Comparison of ENCODE assay signal across 1 cellular context in the genomic region with DNA sequence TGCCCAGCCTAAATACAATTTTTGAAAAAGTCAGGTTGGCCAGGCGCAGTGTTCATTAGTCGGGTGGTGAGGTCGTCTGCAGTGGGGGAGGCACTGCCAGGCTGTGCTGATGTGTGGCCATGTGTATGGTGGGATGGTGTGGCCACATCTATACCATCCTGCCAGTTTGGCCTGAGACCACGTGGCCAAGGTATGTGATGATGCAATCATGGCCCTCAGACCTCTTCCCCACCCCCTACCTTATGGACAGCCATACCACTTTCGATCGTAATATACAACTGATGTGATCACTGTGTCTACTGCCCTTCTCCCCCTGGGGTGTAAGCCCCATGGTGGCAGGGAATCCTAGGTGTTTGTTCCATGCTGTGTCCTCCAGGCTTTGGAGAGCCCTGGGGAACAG.
TF ChIP-seq lines count a peak whose summit lies in the region.

No MANE protein-coding gene starts in this region.

TF ChIP-seq in HEK293, 187 proteins besides CTCF, POLR2A, EP300 and RAD21 (continued from another document):
- TF ChIP-seq ZBTB21 (tag by site-specific recombination; IDR thresholded peaks at IDR 0.05) = no peak
